ENCODE assay signal across 14 cellular contexts in genomic region chr16:11955713-11956123, GRCh38. TPM values are rescaled to one million over a fixed set of nuclear protein-coding genes. Genes with fewer than 3 reads are reported as not detected.
DNase-seq lines count a peak whose midpoint lies in the region; ATAC-seq and TF ChIP-seq lines count a peak whose summit lies in the region.
"Had no signal": no experiment of that assay in that cellular context is flagged by ENCODE, and none has a peak within 500 bp of the region (broad histone marks: within the 10 kb centered on the region; RNA-seq: fewer than 3 reads in every experiment).

No MANE protein-coding gene starts in this region.

- H2BK15ac ChIP-seq in IMR-90 (ENCODE audit: low read depth, low read length) = peak overlapping the region; percentile 99

- H3K9me1 ChIP-seq in IMR-90 (ENCODE audit: insufficient read depth, low read length) = peaks cover 14% of the 10 kb centered on the region

- H3K56ac ChIP-seq in IMR-90 (ENCODE audit: extremely low read depth, insufficient read depth, low read length) = peak overlapping the region; percentile 85

- no peaks in the 10 kb centered on the region for H3K9me3 ChIP-seq in AG04450 (ENCODE audit: control insufficient read depth, insufficient read depth, low read length)
- no peaks in the 10 kb centered on the region for H3K9me3 ChIP-seq in IMR-90 (ENCODE audit: control insufficient read depth, insufficient read depth, low read length)
- no peaks in the 10 kb centered on the region for H3K9me3 ChIP-seq in Peyer's patch
- H3K9me3 ChIP-seq in uterus = no peaks in the 10 kb centered on the region
- H3K9me3 ChIP-seq: pancreas had no signal

- peak overlapping the region; percentile 89 for H2BK5ac ChIP-seq in IMR-90 (ENCODE audit: low read depth, low read length, poor library complexity, severe bottlenecking)

- H3K27me3 ChIP-seq in AG04450 (ENCODE audit: control insufficient read depth, insufficient read depth, low read length) = no peaks in the 10 kb centered on the region
- H3K27me3 ChIP-seq in IMR-90 (ENCODE audit: control insufficient read depth, insufficient read depth, low read length) = no peaks in the 10 kb centered on the region
- H3K27me3 ChIP-seq in Peyer's patch = no peaks in the 10 kb centered on the region
- H3K27me3 ChIP-seq in uterus = no peaks in the 10 kb centered on the region
- H3K27me3 ChIP-seq: pancreas had no signal

- CTCF ChIA-PET in AG04450 (lab: Charles Lee) = no interaction called here
- CTCF ChIA-PET in IMR-90 (lab: Yijun Ruan, JAX) = interaction anchor here (1.5 kb wide), 1 partner anchor 112 kb away, joined by 4 read pairs; no protein-coding TSS in a partner anchor

- no peaks in the 10 kb centered on the region for H3K36me3 Mint-ChIP-seq in activated naive CD4-positive, alpha-beta T cell treated with anti-CD3 and anti-CD28 coated beads, Interleukin-2, amount 50 U/mL, for 72 hours
- H3K36me3 Mint-ChIP-seq: CD8-positive, alpha-beta memory T cell had no signal

- intact Hi-C loops in IMR-90 (cut with micrococcal nuclease) = loop anchor here (2.0 kb wide), 1 partner anchor 21 kb away; the partner anchor contains the start of gene SNX29
- intact Hi-C loops in uterus (cut with DNase I; ENCODE audit: low total_unique reads) = no loop called here
- intact Hi-C loops in cardiac septum (cut with DNase I) = no loop called here

- 3% methylated on average over 5 of the region's 8 CpGs; no CpG with 5 or more reads in 1 of the 2 experiments for WGBS in IMR-90 (ENCODE audit: extremely low coverage in 2 of 2, insufficient read length in 1 of 2), 2 experiments

- POLR2A ChIA-PET in AG04450 (lab: Yijun Ruan, JAX) (no interaction called here), IMR-90 (lab: Charles Lee; ENCODE audit: unreplicated experiment) (interaction anchor here (0.6 to 0.7 kb wide), 2 partner anchors 21 to 102 kb away, joined by 5 to 6 read pairs; partner anchors contain the start of gene SNX29)

- peak overlapping the region; percentile 100 for H2BK20ac ChIP-seq in IMR-90 (ENCODE audit: low read depth, low read length)

- dilution Hi-C loops in IMR-90 (cut with HindIII; ENCODE audit: low sequenced_read_pairs, unreplicated experiment) = no loop called here

- no peak overlapping the region for H3K27ac Mint-ChIP-seq in activated naive CD4-positive, alpha-beta T cell treated with anti-CD3 and anti-CD28 coated beads, Interleukin-2, amount 50 U/mL, for 72 hours

- TF ChIP-seq RAD21 in IMR-90 (IDR thresholded peaks at IDR 0.05; ENCODE audit: low read length) = no peak

- H3K4me1 ChIP-seq in IMR-90 (ENCODE audit: control insufficient read depth, insufficient read depth, low read length) = peaks cover 5% of the 10 kb centered on the region
- H3K4me1 ChIP-seq in Peyer's patch = no peaks in the 10 kb centered on the region
- no peaks in the 10 kb centered on the region for H3K4me1 ChIP-seq in uterus
- H3K4me1 ChIP-seq: pancreas had no signal

- H3K4me2 ChIP-seq in IMR-90 (ENCODE audit: low read depth, low read length) = peak overlapping the region; percentile 50
- H3K4me2 ChIP-seq: KMS-11 had no signal

- DNase-seq in AG04450 (ENCODE audit: low read depth, low spot score) (peak; percentile 87), IMR-90 (peak; percentile 98), cardiac fibroblast (ENCODE audit: low read depth in 2 of 2) (peak; percentile 77 to 79), kidney tubule cell (ENCODE audit: low spot score) (peak; percentile 91), Peyer's patch (no peak), uterus (no peak), cardiac septum (ENCODE audit: low spot score) (no peak)
- no peak for DNase-seq in activated naive CD4-positive, alpha-beta T cell treated with anti-CD3 and anti-CD28 coated beads, Interleukin-2, amount 50 U/mL, for 72 hours (ENCODE audit: low spot score in 2 of 2)
- DNase-seq: activated T-cell treated with anti-CD3 and anti-CD28 coated beads for 4 hours; CD8-positive, alpha-beta memory T cell; NCI-H82; pancreas; T-helper 9 cell had no signal

- no peaks in the 10 kb centered on the region for H3K36me3 ChIP-seq in IMR-90 (ENCODE audit: control insufficient read depth, insufficient read depth, low read length)
- H3K36me3 ChIP-seq in Peyer's patch = no peaks in the 10 kb centered on the region
- no peaks in the 10 kb centered on the region for H3K36me3 ChIP-seq in uterus
- H3K36me3 ChIP-seq: pancreas had no signal

- H4K8ac ChIP-seq in IMR-90 (ENCODE audit: low read depth in 2 of 2, low read length in 2 of 2) = peak overlapping the region; percentile 60 to 94

- in situ Hi-C loops in IMR-90 (cut with MboI; ENCODE audit: low sequenced_read_pairs) = no loop called here

- H3K14ac ChIP-seq in IMR-90 (replicated peaks; ENCODE audit: low read depth, low read length) = peak overlapping the region; percentile 97

- no peaks in the 10 kb centered on the region for H3K79me1 ChIP-seq in IMR-90 (ENCODE audit: low read depth in 1 of 2, low read length in 2 of 2)

- H3K27ac ChIP-seq in AG04450 (ENCODE audit: low read depth, low read length) (peak overlapping the region; percentile 68), IMR-90 (ENCODE audit: insufficient read depth, low read length) (peak overlapping the region; percentile 92), Peyer's patch (no peak overlapping the region), uterus (no peak overlapping the region)
- H3K27ac ChIP-seq: KMS-11, pancreas had no signal

- H3K4me3 ChIP-seq in AG04450 (ENCODE audit: low read depth, low read length) (no peak overlapping the region), IMR-90 (ENCODE audit: insufficient read depth, low read depth, low read length) (no peak overlapping the region), cardiac fibroblast (replicated peaks in 1 of 2; ENCODE audit: low read depth in 2 of 2, low read length in 2 of 2) (peak overlapping the region in 1 of 2 donors; percentile 10), Peyer's patch (no peak overlapping the region), uterus (no peak overlapping the region)
- H3K4me3 ChIP-seq: pancreas had no signal

- TF ChIP-seq POLR2A in IMR-90 (IDR thresholded peaks at IDR 0.05; ENCODE audit: low read depth, low read length) (no peak), Peyer's patch (IDR thresholded peaks at IDR 0.05) (no peak), uterus (IDR thresholded peaks at IDR 0.05) (no peak)

- H3K18ac ChIP-seq in IMR-90 (ENCODE audit: low read depth, low read length) = peak overlapping the region; percentile 83

- BruUV-seq in IMR-90 (replicated peaks; lab: Mats Ljungman, UMichigan) = no TSS peak

- H2AK9ac ChIP-seq in IMR-90 (replicated peaks; ENCODE audit: low read depth, low read length, poor library complexity) = peak overlapping the region; percentile 93

- H3K23ac ChIP-seq in IMR-90 (ENCODE audit: low read depth, low read length) = peak overlapping the region; percentile 99

- H4K91ac ChIP-seq in IMR-90 (ENCODE audit: insufficient read depth, low read depth, low read length) = peak overlapping the region; percentile 96

- no peaks in the 10 kb centered on the region for H3K9me3 Mint-ChIP-seq in activated naive CD4-positive, alpha-beta T cell treated with anti-CD3 and anti-CD28 coated beads, Interleukin-2, amount 50 U/mL, for 72 hours
- H3K9me3 Mint-ChIP-seq: CD8-positive, alpha-beta memory T cell had no signal

- H3K9ac ChIP-seq in IMR-90 (ENCODE audit: low read depth, low read length) = no peak overlapping the region
- H3K9ac ChIP-seq: KMS-11 had no signal

- no peaks in the 10 kb centered on the region for H4K20me1 ChIP-seq in IMR-90 (ENCODE audit: insufficient read depth, low read length)

- peak; percentile 93 for ATAC-seq in IMR-90 (ENCODE audit: low read depth)
- no peak for ATAC-seq in activated naive CD4-positive, alpha-beta T cell treated with anti-CD3 and anti-CD28 coated beads, Interleukin-2, amount 50 U/mL, for 72 hours
- ATAC-seq: pancreas had no signal

- H4K5ac ChIP-seq in IMR-90 (ENCODE audit: low read depth, low read length) = peak overlapping the region; percentile 44; the same call in 1 of the 2 replicates

- H2AK5ac ChIP-seq in IMR-90 (ENCODE audit: low read depth, low read length) = peak overlapping the region; percentile 97

- H2AFZ ChIP-seq in IMR-90 (replicated peaks; ENCODE audit: low read length, poor library complexity) = peak overlapping the region; percentile 88

- TF ChIP-seq CTCF in AG04450 (IDR thresholded peaks at IDR 0.05; ENCODE audit: low read depth, low read length) (no peak), IMR-90 (conservative IDR thresholded peaks at IDR 0.05; ENCODE audit: low read depth, low read length) (no peak), cardiac fibroblast (IDR thresholded peaks at IDR 0.05; ENCODE audit: low read depth, low read length) (no peak), Peyer's patch (IDR thresholded peaks at IDR 0.05) (no peak), uterus (IDR thresholded peaks at IDR 0.05) (no peak)

- H3K4ac ChIP-seq in IMR-90 (ENCODE audit: low read depth, low read length) = peak overlapping the region; percentile 99

- peak overlapping the region; percentile 100 for H2BK120ac ChIP-seq in IMR-90 (ENCODE audit: low read depth, low read length)

RNA-seq across cellular contexts. Expression of gene TNFRSF17, which starts 9.3 kb away (rescaled TPM):
- not detected in 2 replicates for polyA plus RNA-seq in AG04450 (2011; rRNA removed)
- polyA minus RNA-seq in AG04450 (2011; rRNA and poly(A)+ RNA removed) = not detected in 2 replicates
- total RNA-seq in IMR-90 (2012; rRNA removed) = not detected in 2 replicates
- not detected in 2 replicates for polyA plus RNA-seq in IMR-90 (2012; rRNA removed)
- not detected in 2 replicates for polyA plus RNA-seq in IMR-90 (2012; cell fraction: cytosol; rRNA removed)
- polyA plus RNA-seq in IMR-90 (2012; cell fraction: nucleus; rRNA removed; ENCODE audit: low replicate concordance) = not detected in 2 replicates
- not detected for total RNA-seq in Peyer's patch
- not detected for total RNA-seq in activated naive CD4-positive, alpha-beta T cell treated with anti-CD3 and anti-CD28 coated beads, Interleukin-2, amount 50 U/mL, for 72 hours
- under 1 TPM in 1 of 4 donors, not detected in 3; 0.73 TPM for total RNA-seq in uterus
- not detected for total RNA-seq in cardiac septum
- total RNA-seq: CD8-positive, alpha-beta memory T cell had no signal
- polyA plus RNA-seq: CD8-positive, alpha-beta memory T cell; pancreas had no signal

RNA-seq across cellular contexts. Expression of gene NPIPB2, which starts 13.9 kb away (rescaled TPM):
- polyA plus RNA-seq in AG04450 (2011; rRNA removed) = 5.2 and 5.8 TPM in 2 replicates
- polyA minus RNA-seq in AG04450 (2011; rRNA and poly(A)+ RNA removed) = 2.0 and 5.0 TPM in 2 replicates
- 1.4 and 2.2 TPM in 2 replicates for total RNA-seq in IMR-90 (2012; rRNA removed)
- polyA plus RNA-seq in IMR-90 (2012; rRNA removed) = 7.7 and 13.4 TPM in 2 replicates
- 0.05 and 2.4 TPM in 2 replicates for polyA plus RNA-seq in IMR-90 (2012; cell fraction: cytosol; rRNA removed)
- 15.8 and 57.1 TPM in 2 replicates for polyA plus RNA-seq in IMR-90 (2012; cell fraction: nucleus; rRNA removed; ENCODE audit: low replicate concordance)
- total RNA-seq in Peyer's patch = 10 to 100 TPM in 3 of 4 donors, 1 to 10 TPM in 1; 4.7 to 48.8 (median 16.7) TPM
- total RNA-seq in activated naive CD4-positive, alpha-beta T cell treated with anti-CD3 and anti-CD28 coated beads, Interleukin-2, amount 50 U/mL, for 72 hours = 10 to 100 TPM; 16.5 to 24.5 TPM
- 10 to 100 TPM in 1 of 4 donors, 1 to 10 TPM in 3; 1.8 to 24.6 (median 3.4) TPM for total RNA-seq in uterus
- 1.9 TPM for total RNA-seq in cardiac septum

RNA-seq across cellular contexts. Expression of gene SNX29, which starts 20.8 kb away (rescaled TPM):
- polyA plus RNA-seq in AG04450 (2011; rRNA removed) (11.6 and 13.5 TPM in 2 replicates), IMR-90 (2012; rRNA removed) (5.0 TPM in 2 replicates)
- polyA minus RNA-seq in AG04450 (2011; rRNA and poly(A)+ RNA removed) = 44.9 and 57.9 TPM in 2 replicates
- total RNA-seq in IMR-90 (2012; rRNA removed) (14.7 and 21.3 TPM in 2 replicates), Peyer's patch (100 to 1,000 TPM in 1 of 4 donors, 10 to 100 TPM in 3; 12.0 to 106 (median 26.9) TPM), uterus (10 to 100 TPM; 11.0 to 64.5 (median 24.9) TPM), cardiac septum (13.3 TPM)
- polyA plus RNA-seq in IMR-90 (2012; cell fraction: cytosol; rRNA removed) = 3.6 and 4.0 TPM in 2 replicates
- polyA plus RNA-seq in IMR-90 (2012; cell fraction: nucleus; rRNA removed; ENCODE audit: low replicate concordance) = 3.2 and 5.4 TPM in 2 replicates
- 10 to 100 TPM; 10.5 to 14.8 TPM for total RNA-seq in activated naive CD4-positive, alpha-beta T cell treated with anti-CD3 and anti-CD28 coated beads, Interleukin-2, amount 50 U/mL, for 72 hours

RNA-seq across cellular contexts. Expression of gene GSPT1, which starts 40.0 kb away (rescaled TPM):
- polyA plus RNA-seq in AG04450 (2011; rRNA removed) (106 and 139 TPM in 2 replicates), IMR-90 (2012; rRNA removed) (68.8 and 76.3 TPM in 2 replicates)
- 48.5 and 89.2 TPM in 2 replicates for polyA minus RNA-seq in AG04450 (2011; rRNA and poly(A)+ RNA removed)
- total RNA-seq in IMR-90 (2012; rRNA removed) (84.8 and 121 TPM in 2 replicates), Peyer's patch (10 to 100 TPM; 29.1 to 60.2 (median 36.0) TPM), uterus (10 to 100 TPM; 33.2 to 73.7 (median 64.7) TPM), cardiac septum (86.6 TPM)
- 7.5 and 16.8 TPM in 2 replicates for polyA plus RNA-seq in IMR-90 (2012; cell fraction: cytosol; rRNA removed)
- 6.0 and 42.6 TPM in 2 replicates for polyA plus RNA-seq in IMR-90 (2012; cell fraction: nucleus; rRNA removed; ENCODE audit: low replicate concordance)
- 100 to 1,000 TPM; 154 to 181 TPM for total RNA-seq in activated naive CD4-positive, alpha-beta T cell treated with anti-CD3 and anti-CD28 coated beads, Interleukin-2, amount 50 U/mL, for 72 hours

Comparison
In these comparisons a context has a peak if more than half of its experiments do, and no peak if none do; other contexts are left out.
1. DNase-seq: peak in AG04450 (single experiment), IMR-90 (single experiment), cardiac fibroblast (2 of 2) and kidney tubule cell (single experiment); none in Peyer's patch (0 of 3), activated naive CD4-positive, alpha-beta T cell treated with anti-CD3 and anti-CD28 coated beads, Interleukin-2, amount 50 U/mL, for 72 hours (0 of 2), uterus (0 of 2) and cardiac septum (single experiment).
2. H3K27ac ChIP-seq: peak in AG04450 (single experiment) and IMR-90 (single experiment); none in Peyer's patch (0 of 4) and uterus (0 of 2).